ENCODE assay signal across 28 cellular contexts in genomic region chrX:127908369-127908768, GRCh38.
"Had no signal": no experiment of that assay in that cellular context is flagged by ENCODE, and none has a peak within 500 bp of the region (broad histone marks: within the 10 kb centered on the region; RNA-seq: fewer than 3 reads in every experiment).

No MANE protein-coding gene starts in this region.

- FAIRE-seq: urothelium cell line had no signal

- H3K4me1 Mint-ChIP-seq: natural killer cell, neural crest cell had no signal

- H3K4me3 ChIP-seq: hepatocyte, left lung, lower lobe of right lung, pancreas, prostate gland, skin epidermis, suprapubic skin, thoracic aorta, tibial artery, upper lobe of right lung had no signal

- H3K36me3 ChIP-seq: left lung, lower lobe of right lung, pancreas, prostate gland, suprapubic skin, thoracic aorta, tibial artery, upper lobe of right lung had no signal

- DNase-seq: islet precursor cell; left lung; lower lobe of right lung; mammary epithelial cell; mesenchymal stem cell; natural killer cell; nucleus accumbens; pancreas; posterior cingulate gyrus; retina; right cardiac atrium; stimulated activated CD4-positive, alpha-beta T cell treated with anti-CD3 and anti-CD28 coated beads, Interleukin-12 subunit alpha, Interleukin-12 subunit beta, amount 100 ng/mL, for 4 hours; stimulated activated CD4-positive, alpha-beta T cell treated with anti-CD3 and anti-CD28 coated beads, Interleukin-15, amount 100 ng/mL, for 24 hours; stimulated activated CD4-positive, alpha-beta T cell treated with anti-CD3 and anti-CD28 coated beads, Interleukin-2, amount 100 ng/mL, for 24 hours; stimulated activated CD4-positive, alpha-beta T cell treated with anti-CD3 and anti-CD28 coated beads, Interleukin-4, amount 100 ng/mL, for 1 hour; stimulated activated naive CD4-positive, alpha-beta T cell; tibial artery; trophoblast cell; upper lobe of right lung had no signal

- H3K9me3 ChIP-seq: left lung, lower lobe of right lung, pancreas, prostate gland, suprapubic skin, thoracic aorta, tibial artery, upper lobe of right lung had no signal

- ATAC-seq: left lung, lower lobe of right lung, natural killer cell, pancreas, right cardiac atrium, sciatic nerve, upper lobe of right lung had no signal

- H3K36me3 Mint-ChIP-seq: natural killer cell had no signal

- H3K27ac ChIP-seq: hepatocyte, left lung, lower lobe of right lung, pancreas, prostate gland, skin epidermis, suprapubic skin, thoracic aorta, tibial artery, upper lobe of right lung had no signal

- H3K27ac Mint-ChIP-seq: natural killer cell; stimulated activated naive CD8-positive, alpha-beta T cell treated with anti-CD3 and anti-CD28 coated beads, Interleukin-15, Interleukin-2, amounts not matched to agents 100 ng/mL and 50 ng/mL, for 24 hours had no signal

- H3K27me3 Mint-ChIP-seq: stimulated activated naive CD8-positive, alpha-beta T cell treated with anti-CD3 and anti-CD28 coated beads, Interleukin-15, Interleukin-2, amounts not matched to agents 100 ng/mL and 50 ng/mL, for 24 hours had no signal

- H3K4me3 Mint-ChIP-seq: natural killer cell; neural crest cell; stimulated activated naive CD8-positive, alpha-beta T cell treated with anti-CD3 and anti-CD28 coated beads, Interleukin-15, Interleukin-2, amounts not matched to agents 100 ng/mL and 50 ng/mL, for 24 hours had no signal

- H3K4me2 ChIP-seq: hepatocyte had no signal

- H3K79me2 ChIP-seq: hepatocyte had no signal

- H2AFZ ChIP-seq: hepatocyte had no signal

- H3K4me1 ChIP-seq: left lung, lower lobe of right lung, pancreas, prostate gland, suprapubic skin, tibial artery, upper lobe of right lung had no signal

- H3K27me3 ChIP-seq: hepatocyte, left lung, suprapubic skin, tibial artery, upper lobe of right lung had no signal
